1 cellular context compared by ENCODE assay signal in the genomic region with DNA sequence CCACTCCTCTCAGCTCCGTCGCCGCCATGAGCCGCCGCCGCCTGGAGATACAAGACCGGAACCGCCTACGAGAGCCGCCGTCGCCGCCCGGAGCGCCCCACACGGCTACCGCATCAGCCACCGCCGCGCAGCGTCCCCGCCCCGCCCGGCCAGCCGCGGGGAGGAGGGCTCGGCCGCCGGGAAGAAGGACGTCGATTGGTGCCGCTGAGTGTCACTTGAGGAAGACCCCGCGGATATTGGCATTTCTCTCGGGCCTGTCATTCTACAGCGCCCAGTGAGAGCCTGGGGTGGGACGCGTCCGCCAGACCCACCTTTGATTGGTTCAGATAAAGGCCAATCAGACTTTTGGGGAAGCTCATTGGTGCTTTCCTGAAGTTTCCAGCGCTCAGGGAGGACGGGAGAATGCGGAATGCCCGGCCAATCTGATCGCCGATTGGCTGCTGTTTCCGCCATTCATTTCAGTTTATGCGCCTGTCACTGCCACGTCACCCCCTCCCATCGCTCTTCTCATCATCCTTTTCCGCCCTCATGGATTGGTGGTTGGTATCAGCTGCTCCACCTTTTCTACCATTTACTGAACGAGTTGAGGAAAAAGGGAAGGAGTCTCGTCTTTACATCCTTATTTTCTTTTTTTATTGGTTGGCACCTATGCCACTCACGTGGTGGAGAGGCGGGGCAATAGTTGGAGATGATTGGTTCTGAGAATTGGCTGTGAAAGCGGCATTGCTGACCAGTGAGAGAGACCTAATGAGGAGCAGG.
TF ChIP-seq lines count a peak whose summit lies in the region.

A gene with protein sequence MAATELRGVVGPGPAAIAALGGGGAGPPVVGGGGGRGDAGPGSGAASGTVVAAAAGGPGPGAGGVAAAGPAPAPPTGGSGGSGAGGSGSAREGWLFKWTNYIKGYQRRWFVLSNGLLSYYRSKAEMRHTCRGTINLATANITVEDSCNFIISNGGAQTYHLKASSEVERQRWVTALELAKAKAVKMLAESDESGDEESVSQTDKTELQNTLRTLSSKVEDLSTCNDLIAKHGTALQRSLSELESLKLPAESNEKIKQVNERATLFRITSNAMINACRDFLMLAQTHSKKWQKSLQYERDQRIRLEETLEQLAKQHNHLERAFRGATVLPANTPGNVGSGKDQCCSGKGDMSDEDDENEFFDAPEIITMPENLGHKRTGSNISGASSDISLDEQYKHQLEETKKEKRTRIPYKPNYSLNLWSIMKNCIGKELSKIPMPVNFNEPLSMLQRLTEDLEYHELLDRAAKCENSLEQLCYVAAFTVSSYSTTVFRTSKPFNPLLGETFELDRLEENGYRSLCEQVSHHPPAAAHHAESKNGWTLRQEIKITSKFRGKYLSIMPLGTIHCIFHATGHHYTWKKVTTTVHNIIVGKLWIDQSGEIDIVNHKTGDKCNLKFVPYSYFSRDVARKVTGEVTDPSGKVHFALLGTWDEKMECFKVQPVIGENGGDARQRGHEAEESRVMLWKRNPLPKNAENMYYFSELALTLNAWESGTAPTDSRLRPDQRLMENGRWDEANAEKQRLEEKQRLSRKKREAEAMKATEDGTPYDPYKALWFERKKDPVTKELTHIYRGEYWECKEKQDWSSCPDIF (minus strand): TSS at position 138 of the 759 bp plus-strand sequence. CDS start 110 bp downstream, at position 28.

TF ChIP-seq in GM12878, 131 proteins besides CTCF, POLR2A, EP300 and RAD21 (continued from another document and continues in another):
- TF ChIP-seq, protein P1, sequence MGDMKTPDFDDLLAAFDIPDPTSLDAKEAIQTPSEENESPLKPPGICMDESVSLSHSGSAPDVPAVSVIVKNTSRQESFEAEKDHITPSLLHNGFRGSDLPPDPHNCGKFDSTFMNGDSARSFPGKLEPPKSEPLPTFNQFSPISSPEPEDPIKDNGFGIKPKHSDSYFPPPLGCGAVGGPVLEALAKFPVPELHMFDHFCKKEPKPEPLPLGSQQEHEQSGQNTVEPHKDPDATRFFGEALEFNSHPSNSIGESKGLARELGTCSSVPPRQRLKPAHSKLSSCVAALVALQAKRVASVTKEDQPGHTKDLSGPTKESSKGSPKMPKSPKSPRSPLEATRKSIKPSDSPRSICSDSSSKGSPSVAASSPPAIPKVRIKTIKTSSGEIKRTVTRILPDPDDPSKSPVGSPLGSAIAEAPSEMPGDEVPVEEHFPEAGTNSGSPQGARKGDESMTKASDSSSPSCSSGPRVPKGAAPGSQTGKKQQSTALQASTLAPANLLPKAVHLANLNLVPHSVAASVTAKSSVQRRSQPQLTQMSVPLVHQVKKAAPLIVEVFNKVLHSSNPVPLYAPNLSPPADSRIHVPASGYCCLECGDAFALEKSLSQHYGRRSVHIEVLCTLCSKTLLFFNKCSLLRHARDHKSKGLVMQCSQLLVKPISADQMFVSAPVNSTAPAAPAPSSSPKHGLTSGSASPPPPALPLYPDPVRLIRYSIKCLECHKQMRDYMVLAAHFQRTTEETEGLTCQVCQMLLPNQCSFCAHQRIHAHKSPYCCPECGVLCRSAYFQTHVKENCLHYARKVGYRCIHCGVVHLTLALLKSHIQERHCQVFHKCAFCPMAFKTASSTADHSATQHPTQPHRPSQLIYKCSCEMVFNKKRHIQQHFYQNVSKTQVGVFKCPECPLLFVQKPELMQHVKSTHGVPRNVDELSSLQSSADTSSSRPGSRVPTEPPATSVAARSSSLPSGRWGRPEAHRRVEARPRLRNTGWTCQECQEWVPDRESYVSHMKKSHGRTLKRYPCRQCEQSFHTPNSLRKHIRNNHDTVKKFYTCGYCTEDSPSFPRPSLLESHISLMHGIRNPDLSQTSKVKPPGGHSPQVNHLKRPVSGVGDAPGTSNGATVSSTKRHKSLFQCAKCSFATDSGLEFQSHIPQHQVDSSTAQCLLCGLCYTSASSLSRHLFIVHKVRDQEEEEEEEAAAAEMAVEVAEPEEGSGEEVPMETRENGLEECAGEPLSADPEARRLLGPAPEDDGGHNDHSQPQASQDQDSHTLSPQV (IDR thresholded peaks at IDR 0.05): no peak
- TF ChIP-seq GATAD2B (conservative IDR thresholded peaks at IDR 0.05; ENCODE audit: low read depth) (peak; percentile 75; the same call in 1 of the 2 replicates), SMAD5 (IDR thresholded peaks at IDR 0.05; ENCODE audit: low read depth) (no peak), YBX1 (IDR thresholded peaks at IDR 0.05) (no peak), EGR1 (IDR thresholded peaks at IDR 0.05; ENCODE audit: borderline replicate concordance in 1 of 2, low read depth in 2 of 2, low read length in 2 of 2) (0 out of 3 replicates have a peak, but pooled peaks of 1 of the 2 experiments have one; percentile 4), RUNX3 (IDR thresholded peaks at IDR 0.05; ENCODE audit: low read length) (peak; percentile 46; the same call in 1 of the 2 replicates), ESRRA (IDR thresholded peaks at IDR 0.05; ENCODE audit: low read length) (no peak), TCF7 (IDR thresholded peaks at IDR 0.05; ENCODE audit: borderline replicate concordance) (no peak), JUNB (IDR thresholded peaks at IDR 0.05) (no peak), MEF2A (IDR thresholded peaks at IDR 0.05; ENCODE audit: insufficient read depth, low read depth, low read length) (no peak), ZNF622 (IDR thresholded peaks at IDR 0.05) (no peak), STAT1 (conservative IDR thresholded peaks at IDR 0.05) (peak; percentile 72; the same call in 1 of the 2 replicates), CBX3 (IDR thresholded peaks at IDR 0.05; ENCODE audit: borderline replicate concordance, low read depth) (no peak), MYC (IDR thresholded peaks at IDR 0.05; ENCODE audit: insufficient read depth, insufficient read length, insufficient replicate concordance, low read length, severe bottlenecking) (no peak), EZH2 (IDR thresholded peaks at IDR 0.05; ENCODE audit: borderline replicate concordance, control insufficient read depth, low read depth, low read length) (no peak), RAD51 (IDR thresholded peaks at IDR 0.05) (peak; percentile 96), SUPT20H (IDR thresholded peaks at IDR 0.05; ENCODE audit: borderline replicate concordance, control insufficient read depth, low read depth, low read length) (no peak), SIN3A (IDR thresholded peaks at IDR 0.05; ENCODE audit: low read depth, low read length) (no peak), KDM1A (IDR thresholded peaks at IDR 0.05; ENCODE audit: borderline replicate concordance) (no peak), BCL11A (IDR thresholded peaks at IDR 0.05; ENCODE audit: low read depth, low read length) (no peak), JUND (IDR thresholded peaks at IDR 0.05; ENCODE audit: low read depth, low read length) (no peak), RBBP5 (conservative IDR thresholded peaks at IDR 0.05) (no peak), MXI1 (IDR thresholded peaks at IDR 0.05; ENCODE audit: low read depth, low read length) (peak; percentile 82)
- TF ChIP-seq, protein P2, sequence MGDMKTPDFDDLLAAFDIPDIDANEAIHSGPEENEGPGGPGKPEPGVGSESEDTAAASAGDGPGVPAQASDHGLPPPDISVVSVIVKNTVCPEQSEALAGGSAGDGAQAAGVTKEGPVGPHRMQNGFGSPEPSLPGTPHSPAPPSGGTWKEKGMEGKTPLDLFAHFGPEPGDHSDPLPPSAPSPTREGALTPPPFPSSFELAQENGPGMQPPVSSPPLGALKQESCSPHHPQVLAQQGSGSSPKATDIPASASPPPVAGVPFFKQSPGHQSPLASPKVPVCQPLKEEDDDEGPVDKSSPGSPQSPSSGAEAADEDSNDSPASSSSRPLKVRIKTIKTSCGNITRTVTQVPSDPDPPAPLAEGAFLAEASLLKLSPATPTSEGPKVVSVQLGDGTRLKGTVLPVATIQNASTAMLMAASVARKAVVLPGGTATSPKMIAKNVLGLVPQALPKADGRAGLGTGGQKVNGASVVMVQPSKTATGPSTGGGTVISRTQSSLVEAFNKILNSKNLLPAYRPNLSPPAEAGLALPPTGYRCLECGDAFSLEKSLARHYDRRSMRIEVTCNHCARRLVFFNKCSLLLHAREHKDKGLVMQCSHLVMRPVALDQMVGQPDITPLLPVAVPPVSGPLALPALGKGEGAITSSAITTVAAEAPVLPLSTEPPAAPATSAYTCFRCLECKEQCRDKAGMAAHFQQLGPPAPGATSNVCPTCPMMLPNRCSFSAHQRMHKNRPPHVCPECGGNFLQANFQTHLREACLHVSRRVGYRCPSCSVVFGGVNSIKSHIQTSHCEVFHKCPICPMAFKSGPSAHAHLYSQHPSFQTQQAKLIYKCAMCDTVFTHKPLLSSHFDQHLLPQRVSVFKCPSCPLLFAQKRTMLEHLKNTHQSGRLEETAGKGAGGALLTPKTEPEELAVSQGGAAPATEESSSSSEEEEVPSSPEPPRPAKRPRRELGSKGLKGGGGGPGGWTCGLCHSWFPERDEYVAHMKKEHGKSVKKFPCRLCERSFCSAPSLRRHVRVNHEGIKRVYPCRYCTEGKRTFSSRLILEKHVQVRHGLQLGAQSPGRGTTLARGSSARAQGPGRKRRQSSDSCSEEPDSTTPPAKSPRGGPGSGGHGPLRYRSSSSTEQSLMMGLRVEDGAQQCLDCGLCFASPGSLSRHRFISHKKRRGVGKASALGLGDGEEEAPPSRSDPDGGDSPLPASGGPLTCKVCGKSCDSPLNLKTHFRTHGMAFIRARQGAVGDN (IDR thresholded peaks at IDR 0.05): no peak
- TF ChIP-seq, protein P3, sequence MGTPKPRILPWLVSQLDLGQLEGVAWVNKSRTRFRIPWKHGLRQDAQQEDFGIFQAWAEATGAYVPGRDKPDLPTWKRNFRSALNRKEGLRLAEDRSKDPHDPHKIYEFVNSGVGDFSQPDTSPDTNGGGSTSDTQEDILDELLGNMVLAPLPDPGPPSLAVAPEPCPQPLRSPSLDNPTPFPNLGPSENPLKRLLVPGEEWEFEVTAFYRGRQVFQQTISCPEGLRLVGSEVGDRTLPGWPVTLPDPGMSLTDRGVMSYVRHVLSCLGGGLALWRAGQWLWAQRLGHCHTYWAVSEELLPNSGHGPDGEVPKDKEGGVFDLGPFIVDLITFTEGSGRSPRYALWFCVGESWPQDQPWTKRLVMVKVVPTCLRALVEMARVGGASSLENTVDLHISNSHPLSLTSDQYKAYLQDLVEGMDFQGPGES (IDR thresholded peaks at IDR 0.05): peak; percentile 100
- TF ChIP-seq, protein P4, sequence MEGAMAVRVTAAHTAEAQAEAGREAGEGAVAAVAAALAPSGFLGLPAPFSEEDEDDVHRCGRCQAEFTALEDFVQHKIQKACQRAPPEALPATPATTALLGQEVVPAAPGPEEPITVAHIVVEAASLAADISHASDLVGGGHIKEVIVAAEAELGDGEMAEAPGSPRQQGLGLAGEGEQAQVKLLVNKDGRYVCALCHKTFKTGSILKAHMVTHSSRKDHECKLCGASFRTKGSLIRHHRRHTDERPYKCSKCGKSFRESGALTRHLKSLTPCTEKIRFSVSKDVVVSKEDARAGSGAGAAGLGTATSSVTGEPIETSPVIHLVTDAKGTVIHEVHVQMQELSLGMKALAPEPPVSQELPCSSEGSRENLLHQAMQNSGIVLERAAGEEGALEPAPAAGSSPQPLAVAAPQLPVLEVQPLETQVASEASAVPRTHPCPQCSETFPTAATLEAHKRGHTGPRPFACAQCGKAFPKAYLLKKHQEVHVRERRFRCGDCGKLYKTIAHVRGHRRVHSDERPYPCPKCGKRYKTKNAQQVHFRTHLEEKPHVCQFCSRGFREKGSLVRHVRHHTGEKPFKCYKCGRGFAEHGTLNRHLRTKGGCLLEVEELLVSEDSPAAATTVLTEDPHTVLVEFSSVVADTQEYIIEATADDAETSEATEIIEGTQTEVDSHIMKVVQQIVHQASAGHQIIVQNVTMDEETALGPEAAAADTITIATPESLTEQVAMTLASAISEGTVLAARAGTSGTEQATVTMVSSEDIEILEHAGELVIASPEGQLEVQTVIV (IDR thresholded peaks at IDR 0.05; ENCODE audit: borderline replicate concordance, partially characterized antibody): peak; percentile 95
- TF ChIP-seq, protein P5, sequence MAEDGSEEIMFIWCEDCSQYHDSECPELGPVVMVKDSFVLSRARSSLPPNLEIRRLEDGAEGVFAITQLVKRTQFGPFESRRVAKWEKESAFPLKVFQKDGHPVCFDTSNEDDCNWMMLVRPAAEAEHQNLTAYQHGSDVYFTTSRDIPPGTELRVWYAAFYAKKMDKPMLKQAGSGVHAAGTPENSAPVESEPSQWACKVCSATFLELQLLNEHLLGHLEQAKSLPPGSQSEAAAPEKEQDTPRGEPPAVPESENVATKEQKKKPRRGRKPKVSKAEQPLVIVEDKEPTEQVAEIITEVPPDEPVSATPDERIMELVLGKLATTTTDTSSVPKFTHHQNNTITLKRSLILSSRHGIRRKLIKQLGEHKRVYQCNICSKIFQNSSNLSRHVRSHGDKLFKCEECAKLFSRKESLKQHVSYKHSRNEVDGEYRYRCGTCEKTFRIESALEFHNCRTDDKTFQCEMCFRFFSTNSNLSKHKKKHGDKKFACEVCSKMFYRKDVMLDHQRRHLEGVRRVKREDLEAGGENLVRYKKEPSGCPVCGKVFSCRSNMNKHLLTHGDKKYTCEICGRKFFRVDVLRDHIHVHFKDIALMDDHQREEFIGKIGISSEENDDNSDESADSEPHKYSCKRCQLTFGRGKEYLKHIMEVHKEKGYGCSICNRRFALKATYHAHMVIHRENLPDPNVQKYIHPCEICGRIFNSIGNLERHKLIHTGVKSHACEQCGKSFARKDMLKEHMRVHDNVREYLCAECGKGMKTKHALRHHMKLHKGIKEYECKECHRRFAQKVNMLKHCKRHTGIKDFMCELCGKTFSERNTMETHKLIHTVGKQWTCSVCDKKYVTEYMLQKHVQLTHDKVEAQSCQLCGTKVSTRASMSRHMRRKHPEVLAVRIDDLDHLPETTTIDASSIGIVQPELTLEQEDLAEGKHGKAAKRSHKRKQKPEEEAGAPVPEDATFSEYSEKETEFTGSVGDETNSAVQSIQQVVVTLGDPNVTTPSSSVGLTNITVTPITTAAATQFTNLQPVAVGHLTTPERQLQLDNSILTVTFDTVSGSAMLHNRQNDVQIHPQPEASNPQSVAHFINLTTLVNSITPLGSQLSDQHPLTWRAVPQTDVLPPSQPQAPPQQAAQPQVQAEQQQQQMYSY (CRISPR knock-in tag; IDR thresholded peaks at IDR 0.05): no peak
- TF ChIP-seq, protein P6, sequence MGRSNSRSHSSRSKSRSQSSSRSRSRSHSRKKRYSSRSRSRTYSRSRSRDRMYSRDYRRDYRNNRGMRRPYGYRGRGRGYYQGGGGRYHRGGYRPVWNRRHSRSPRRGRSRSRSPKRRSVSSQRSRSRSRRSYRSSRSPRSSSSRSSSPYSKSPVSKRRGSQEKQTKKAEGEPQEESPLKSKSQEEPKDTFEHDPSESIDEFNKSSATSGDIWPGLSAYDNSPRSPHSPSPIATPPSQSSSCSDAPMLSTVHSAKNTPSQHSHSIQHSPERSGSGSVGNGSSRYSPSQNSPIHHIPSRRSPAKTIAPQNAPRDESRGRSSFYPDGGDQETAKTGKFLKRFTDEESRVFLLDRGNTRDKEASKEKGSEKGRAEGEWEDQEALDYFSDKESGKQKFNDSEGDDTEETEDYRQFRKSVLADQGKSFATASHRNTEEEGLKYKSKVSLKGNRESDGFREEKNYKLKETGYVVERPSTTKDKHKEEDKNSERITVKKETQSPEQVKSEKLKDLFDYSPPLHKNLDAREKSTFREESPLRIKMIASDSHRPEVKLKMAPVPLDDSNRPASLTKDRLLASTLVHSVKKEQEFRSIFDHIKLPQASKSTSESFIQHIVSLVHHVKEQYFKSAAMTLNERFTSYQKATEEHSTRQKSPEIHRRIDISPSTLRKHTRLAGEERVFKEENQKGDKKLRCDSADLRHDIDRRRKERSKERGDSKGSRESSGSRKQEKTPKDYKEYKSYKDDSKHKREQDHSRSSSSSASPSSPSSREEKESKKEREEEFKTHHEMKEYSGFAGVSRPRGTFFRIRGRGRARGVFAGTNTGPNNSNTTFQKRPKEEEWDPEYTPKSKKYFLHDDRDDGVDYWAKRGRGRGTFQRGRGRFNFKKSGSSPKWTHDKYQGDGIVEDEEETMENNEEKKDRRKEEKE (IDR thresholded peaks at IDR 0.05): no peak
